Comparison of ENCODE assay signal across 19 cellular contexts in the genomic region with DNA sequence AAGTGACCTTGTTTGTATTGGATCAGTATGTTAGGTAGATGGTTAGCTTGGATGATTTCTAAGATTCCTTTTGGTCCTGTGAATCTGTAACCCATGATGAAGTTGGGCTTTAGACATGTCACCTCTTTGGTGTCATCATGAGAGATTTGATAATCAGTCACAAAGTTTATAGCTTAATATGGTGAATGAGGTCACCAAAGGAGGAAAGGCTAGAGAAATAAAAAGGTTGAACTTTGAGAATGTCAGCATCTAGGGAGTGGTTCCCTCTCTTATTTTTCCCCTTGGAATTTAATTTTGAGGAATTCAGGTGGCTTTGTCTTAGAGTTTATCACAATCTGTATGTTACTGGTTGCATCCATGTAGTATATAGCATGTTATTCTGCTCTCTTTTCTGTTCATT. TPM values are rescaled to one million over a fixed set of nuclear protein-coding genes. Genes with fewer than 3 reads are reported as not detected.
DNase-seq lines count a peak whose midpoint lies in the region; ATAC-seq, FAIRE-seq and TF ChIP-seq lines count a peak whose summit lies in the region.
"Had no signal": no experiment of that assay in that cellular context is flagged by ENCODE, and none has a peak within 500 bp of the region (broad histone marks: within the 10 kb centered on the region; RNA-seq: fewer than 3 reads in every experiment).

No MANE protein-coding gene starts in this region.

- no peak for ATAC-seq in CD8-positive, alpha-beta T cell
- ATAC-seq in GM18511 (IDR thresholded peaks at IDR 0.05; ENCODE audit: unreplicated experiment) (no peak), HG02970 (IDR thresholded peaks at IDR 0.05; ENCODE audit: low FRiP score, unreplicated experiment) (no peak)
- ATAC-seq: GM12878 had no signal

- peaks cover 4% of the 10 kb centered on the region for H3K36me3 Mint-ChIP-seq in CD8-positive, alpha-beta T cell

- H3K36me3 ChIP-seq in CD8-positive, alpha-beta T cell (ENCODE audit: insufficient read depth, low read length): no peaks in the 10 kb centered on the region
- H3K36me3 ChIP-seq in small intestine (ENCODE audit: control insufficient read depth in 2 of 2, insufficient read depth in 2 of 2, low read length in 2 of 2): no peaks in the 10 kb centered on the region

- no peaks in the 10 kb centered on the region for H3K9me3 Mint-ChIP-seq in CD8-positive, alpha-beta T cell

- peaks cover 6% of the 10 kb centered on the region for H3K9me3 ChIP-seq in CD8-positive, alpha-beta T cell (ENCODE audit: low read length)
- no peaks in the 10 kb centered on the region for H3K9me3 ChIP-seq in small intestine (ENCODE audit: control insufficient read depth, low read depth)
- H3K9me3 ChIP-seq: Caco-2 had no signal

- H3K27me3 Mint-ChIP-seq in CD8-positive, alpha-beta T cell (ENCODE audit: low read depth): no peaks in the 10 kb centered on the region
- H3K27me3 Mint-ChIP-seq: CD4-positive, alpha-beta memory T cell had no signal

- POLR2A ChIA-PET in CD8-positive, alpha-beta T cell (lab: Charles Lee): no interaction called here

- no peak for DNase-seq in CD8-positive, alpha-beta T cell
- DNase-seq in GM19239 (ENCODE audit: insufficient read length, low spot score): no peak
- peak; percentile 22 for DNase-seq in kidney tubule cell (ENCODE audit: low spot score)
- DNase-seq in small intestine: peak; percentile 46
- no peak for DNase-seq in A172 (ENCODE audit: low spot score)
- DNase-seq: C1 segment of cervical spinal cord; Caco-2; CD4-positive, alpha-beta memory T cell; DMS 273 treated with DMSO at 0.1 percent for 48 hours; DMS79; EL; GDM1; GM23248; H7; HCEC 1CT had no signal

- TF ChIP-seq CTCF in CD8-positive, alpha-beta T cell (IDR thresholded peaks at IDR 0.05): no peak

- CTCF ChIA-PET in CD8-positive, alpha-beta T cell (lab: Charles Lee): interaction anchor here (0.7 kb wide), 1 partner anchor 30 kb away, joined by 3 read pairs; no protein-coding TSS in a partner anchor

- H3K27me3 ChIP-seq in CD8-positive, alpha-beta T cell (ENCODE audit: insufficient read depth, low read length): no peaks in the 10 kb centered on the region
- H3K27me3 ChIP-seq in small intestine (ENCODE audit: control insufficient read depth in 2 of 2, insufficient read depth in 2 of 2, low read length in 2 of 2): no peaks in the 10 kb centered on the region

- H3K27ac ChIP-seq in CD8-positive, alpha-beta T cell (ENCODE audit: low read depth, low read length): no peak overlapping the region
- no peak overlapping the region for H3K27ac ChIP-seq in small intestine (ENCODE audit: low read depth in 1 of 2, low read length in 1 of 2)
- H3K27ac ChIP-seq: GM23248 had no signal

- H3K4me3 Mint-ChIP-seq in CD8-positive, alpha-beta T cell: no peak overlapping the region
- H3K4me3 Mint-ChIP-seq: CD4-positive, alpha-beta memory T cell had no signal

- peak; percentile 57 for FAIRE-seq in GM19239 (lab: Jason Lieb, UNC)
- no peak for FAIRE-seq in small intestine (lab: Jason Lieb, UNC)
- FAIRE-seq: GM12878, H1 had no signal

- intact Hi-C loops in CD8-positive, alpha-beta T cell (cut with DNase I, micrococcal nuclease): no loop called here

- H3K4me1 Mint-ChIP-seq in CD8-positive, alpha-beta T cell (ENCODE audit: low read depth): peaks cover 35% of the 10 kb centered on the region

- H3K4me1 ChIP-seq in CD8-positive, alpha-beta T cell (ENCODE audit: insufficient read depth, low read length): peaks cover 7% of the 10 kb centered on the region
- peaks cover 2 to 4% of the 10 kb centered on the region in 2 donors for H3K4me1 ChIP-seq in small intestine (ENCODE audit: control insufficient read depth in 2 of 2, insufficient read depth in 1 of 2, low read depth in 1 of 2, low read length in 1 of 2)

- no peak overlapping the region for H3K4me3 ChIP-seq in CD8-positive, alpha-beta T cell (ENCODE audit: low read depth, low read length)
- H3K4me3 ChIP-seq in small intestine (ENCODE audit: low read depth in 1 of 2, low read length in 2 of 2): no peak overlapping the region
- H3K4me3 ChIP-seq: GM12878, GM23248 had no signal

- peak overlapping the region; percentile 1 for H3K27ac Mint-ChIP-seq in CD8-positive, alpha-beta T cell
- H3K27ac Mint-ChIP-seq: CD4-positive, alpha-beta memory T cell had no signal

RNA-seq across cellular contexts. Expression of a gene that starts 45.3 kb away (rescaled TPM):
- 1 to 10 TPM; 6.5 to 7.6 TPM for total RNA-seq in CD8-positive, alpha-beta T cell
- 10 to 100 TPM in 1 of 3 donors, 1 to 10 TPM in 2; 7.0 to 11.2 (median 8.7) TPM for polyA plus RNA-seq in small intestine
- 18.5 and 19.1 TPM in 2 replicates for total RNA-seq in A172 (2014; rRNA removed; shearing (Covaris generic))

Comparison
In these comparisons a context has a peak if more than half of its experiments do, and no peak if none do; other contexts are left out.
1. DNase-seq: peak in kidney tubule cell (single experiment) and small intestine (single experiment); none in CD8-positive, alpha-beta T cell (0 of 7), GM19239 (single experiment) and A172 (single experiment).